ENCODE assay signal across 27 cellular contexts in the genomic region with DNA sequence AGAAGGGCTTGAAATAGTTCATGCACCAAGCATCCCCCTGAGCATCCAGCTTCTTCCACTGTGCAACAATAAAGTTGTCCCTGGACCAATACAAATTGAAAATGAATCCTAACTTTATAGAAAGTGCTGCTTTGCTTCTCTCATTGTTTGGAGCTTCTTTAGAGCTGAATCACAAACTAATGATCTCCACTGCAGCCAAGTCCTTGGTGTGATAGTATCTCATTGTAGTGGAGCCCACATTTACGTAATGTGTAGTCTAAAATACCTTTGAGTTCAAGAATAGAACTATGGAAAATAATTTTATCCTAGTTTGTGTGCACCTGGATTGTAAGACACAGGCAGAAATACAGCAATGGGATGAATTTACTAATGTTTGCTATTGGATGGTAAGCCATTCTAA.
"Had no signal": no experiment of that assay in that cellular context is flagged by ENCODE, and none has a peak within 500 bp of the region (broad histone marks: within the 10 kb centered on the region; RNA-seq: fewer than 3 reads in every experiment).

No MANE protein-coding gene starts in this region.

- DNase-seq: hypothalamus; immature natural killer cell; islet precursor cell; left ventricle myocardium inferior; midbrain; mucosa of descending colon; naive thymus-derived CD4-positive, alpha-beta T cell; ovary; right lobe of liver; stimulated activated CD4-positive, alpha-beta T cell treated with anti-CD3 and anti-CD28 coated beads, Interleukin-1b, Interleukin-23, amount 100 ng/mL, for 48 hours; stimulated activated CD4-positive, alpha-beta T cell treated with anti-CD3 and anti-CD28 coated beads, Interleukin-2, amount 100 ng/mL, for 48 hours; stimulated activated CD4-positive, alpha-beta T cell treated with anti-CD3 and anti-CD28 coated beads, Interleukin-4, amount 100 ng/mL, for 4 hours; stimulated activated CD8-positive, alpha-beta memory T cell treated with anti-CD3 and anti-CD28 coated beads, Interleukin-4, amount 100 ng/mL, for 48 hours; stimulated activated naive CD4-positive, alpha-beta T cell treated with Interleukin-2 at 50 U/mL for 16 hours; stimulated activated naive CD8-positive, alpha-beta T cell treated with anti-CD3 and anti-CD28 coated beads, Interleukin-15, amount 100 ng/mL, for 72 hours; substantia nigra; thyroid gland; transverse colon; upper lobe of right lung had no signal

- H3K36me3 ChIP-seq: left ventricle myocardium inferior, ovary, right atrium auricular region, right lobe of liver, thyroid gland, transverse colon, upper lobe of right lung had no signal

- H3K27me3 ChIP-seq: ovary, right atrium auricular region, right lobe of liver, thyroid gland, transverse colon, upper lobe of right lung had no signal

- H3K27ac ChIP-seq: left ventricle myocardium inferior, ovary, right atrium auricular region, right lobe of liver, thyroid gland, transverse colon, upper lobe of right lung had no signal

- FAIRE-seq: urothelium cell line had no signal

- H3K27me3 Mint-ChIP-seq: natural killer cell treated with Interleukin-12 subunit alpha and Interleukin-12 subunit beta and Interleukin-15 and Interleukin-18, amount 100 ng/mL, for 72 hours; stimulated activated memory B cell treated with anti-CD40 and anti-IgM and Interleukin-4, amounts not matched to agents 10 μg/mL and 1 μg/mL and 100 μg/mL, for 72 hours; stimulated activated naive CD8-positive, alpha-beta T cell treated with anti-CD3 and anti-CD28 coated beads, Interleukin-15, amount 100 ng/mL, for 72 hours had no signal

- H3K36me3 Mint-ChIP-seq: immature natural killer cell; memory B cell; naive thymus-derived CD4-positive, alpha-beta T cell; natural killer cell treated with Interleukin-12 subunit alpha and Interleukin-12 subunit beta and Interleukin-15 and Interleukin-18, amount 100 ng/mL, for 72 hours; stimulated activated memory B cell treated with anti-CD40 and anti-IgM and Interleukin-4, amounts not matched to agents 10 μg/mL and 1 μg/mL and 100 μg/mL, for 72 hours had no signal

- H3K4me2 ChIP-seq: smooth muscle cell had no signal

- H3K9me3 Mint-ChIP-seq: natural killer cell treated with Interleukin-12 subunit alpha and Interleukin-12 subunit beta and Interleukin-15 and Interleukin-18, amount 100 ng/mL, for 72 hours; stimulated activated memory B cell treated with anti-CD40 and anti-IgM and Interleukin-4, amounts not matched to agents 10 μg/mL and 1 μg/mL and 100 μg/mL, for 72 hours had no signal

- H3K9me3 ChIP-seq: left ventricle myocardium inferior, mucosa of descending colon, ovary, right atrium auricular region, right lobe of liver, thyroid gland, transverse colon, upper lobe of right lung had no signal

- H3K4me3 Mint-ChIP-seq: immature natural killer cell; memory B cell; naive thymus-derived CD4-positive, alpha-beta T cell; natural killer cell treated with Interleukin-12 subunit alpha and Interleukin-12 subunit beta and Interleukin-15 and Interleukin-18, amount 100 ng/mL, for 72 hours; stimulated activated memory B cell treated with anti-CD40 and anti-IgM and Interleukin-4, amounts not matched to agents 10 μg/mL and 1 μg/mL and 100 μg/mL, for 72 hours; stimulated activated naive CD8-positive, alpha-beta T cell treated with anti-CD3 and anti-CD28 coated beads, Interleukin-15, amount 100 ng/mL, for 72 hours had no signal

- H3K4me1 ChIP-seq: left ventricle myocardium inferior, right atrium auricular region, right lobe of liver, thyroid gland, transverse colon, upper lobe of right lung had no signal

- H3K4me1 Mint-ChIP-seq: immature natural killer cell; memory B cell; naive thymus-derived CD4-positive, alpha-beta T cell; stimulated activated memory B cell treated with anti-CD40 and anti-IgM and Interleukin-4, amounts not matched to agents 10 μg/mL and 1 μg/mL and 100 μg/mL, for 72 hours; stimulated activated naive CD8-positive, alpha-beta T cell treated with anti-CD3 and anti-CD28 coated beads, Interleukin-15, amount 100 ng/mL, for 72 hours had no signal

- H3K27ac Mint-ChIP-seq: immature natural killer cell; memory B cell; naive thymus-derived CD4-positive, alpha-beta T cell; natural killer cell treated with Interleukin-12 subunit alpha and Interleukin-12 subunit beta and Interleukin-15 and Interleukin-18, amount 100 ng/mL, for 72 hours; progenitor cell of endocrine pancreas; stimulated activated memory B cell treated with anti-CD40 and anti-IgM and Interleukin-4, amounts not matched to agents 10 μg/mL and 1 μg/mL and 100 μg/mL, for 72 hours; stimulated activated naive CD8-positive, alpha-beta T cell treated with anti-CD3 and anti-CD28 coated beads, Interleukin-15, amount 100 ng/mL, for 72 hours had no signal

- H3K4me3 ChIP-seq: left ventricle myocardium inferior, lung, mucosa of descending colon, ovary, right atrium auricular region, right lobe of liver, smooth muscle cell, thyroid gland, transverse colon, upper lobe of right lung had no signal
